ENCODE assay signal across 2 cellular contexts in the genomic region with DNA sequence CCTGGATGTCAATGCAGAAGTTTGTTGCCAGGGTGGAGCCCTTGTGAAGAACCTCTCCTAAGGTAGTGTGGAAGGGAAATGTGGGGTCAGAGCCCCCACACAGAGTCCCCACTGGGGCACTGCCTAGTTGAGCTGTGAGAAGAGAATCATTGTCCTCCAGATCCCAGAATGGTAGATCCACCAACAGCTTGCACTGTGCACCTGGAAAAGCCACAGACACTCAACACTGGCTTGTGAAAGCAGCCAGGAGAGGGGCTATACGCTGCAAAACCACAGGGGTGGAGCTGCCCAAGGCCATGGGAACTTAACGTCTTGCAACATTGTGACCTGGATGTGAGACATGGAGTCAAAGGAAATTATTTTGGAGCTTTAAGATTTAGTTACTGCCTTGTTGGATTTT. TPM values are rescaled to one million over a fixed set of nuclear protein-coding genes. Genes with fewer than 3 reads are reported as not detected.
"Had no signal": no experiment of that assay in that cellular context is flagged by ENCODE, and none has a peak within 500 bp of the region (broad histone marks: within the 10 kb centered on the region; RNA-seq: fewer than 3 reads in every experiment).

No MANE protein-coding gene starts in this region.

RNA-seq across cellular contexts. Expression of a gene that starts 55.2 kb away (rescaled TPM):
- total RNA-seq: HT-29, K562 had no signal
- polyA plus RNA-seq: K562 had no signal
